ENCODE assay signal across 28 cellular contexts in genomic region chr7:131786204-131786603, GRCh38.
"Had no signal": no experiment of that assay in that cellular context is flagged by ENCODE, and none has a peak within 500 bp of the region (broad histone marks: within the 10 kb centered on the region; RNA-seq: fewer than 3 reads in every experiment).

No MANE protein-coding gene starts in this region.

- DNase-seq: activated B cell treated with CpG ODN at 0.5 μM for 24 hours; activated CD4-positive, alpha-beta T cell treated with anti-CD3 and anti-CD28 coated beads for 36 hours; activated CD4-positive, alpha-beta T cell treated with anti-CD3 and anti-CD28 coated beads, Interleukin-2, amount 50 U/mL, for 4 hours; activated naive CD4-positive, alpha-beta T cell; activated T-cell treated with anti-CD3 and anti-CD28 coated beads for 4 hours; activated T-cell treated with anti-CD3 and anti-CD28 coated beads, Interleukin-2, amount 50 U/mL, for 72 hours; central memory CD4-positive, alpha-beta T cell; endodermal cell; foreskin fibroblast; head of caudate nucleus; hippocampal formation; left cardiac atrium; midbrain; naive thymus-derived CD4-positive, alpha-beta T cell; nucleus accumbens; pancreas; stimulated activated CD4-positive, alpha-beta T cell treated with anti-CD3 and anti-CD28 coated beads, Interleukin-1b, Interleukin-23, amount 100 ng/mL, for 48 hours; stimulated activated CD4-positive, alpha-beta T cell treated with anti-CD3 and anti-CD28 coated beads, Interleukin-4, amount 100 ng/mL, for 4 hours; stimulated activated CD8-positive, alpha-beta memory T cell treated with anti-CD3 and anti-CD28 coated beads, Interleukin-4, amount 100 ng/mL, for 48 hours; stimulated activated naive CD8-positive, alpha-beta T cell treated with anti-CD3 and anti-CD28 coated beads, Interleukin-15, amount 100 ng/mL, for 72 hours; substantia nigra; uterus had no signal

- ATAC-seq: activated CD4-positive, alpha-beta T cell treated with anti-CD3 and anti-CD28 coated beads for 36 hours; activated naive CD4-positive, alpha-beta T cell treated with anti-CD3 and anti-CD28 coated beads, Interleukin-2, amount 50 U/mL, for 72 hours; activated T-cell treated with anti-CD3 and anti-CD28 coated beads, Interleukin-2, amount 50 U/mL, for 72 hours; esophagus mucosa; left cardiac atrium; naive thymus-derived CD4-positive, alpha-beta T cell; pancreas; stimulated activated memory B cell treated with anti-CD40 and anti-IgM and Interleukin-4, amounts not matched to agents 10 μg/mL and 1 μg/mL and 100 μg/mL, for 72 hours; stimulated activated naive CD8-positive, alpha-beta T cell treated with anti-CD3 and anti-CD28 coated beads, Interleukin-15, amount 100 ng/mL, for 72 hours had no signal

- H3K4me3 ChIP-seq: breast epithelium, pancreas, right atrium auricular region, smooth muscle cell, uterus had no signal
